10 cellular contexts compared by ENCODE assay signal in the genomic region with DNA sequence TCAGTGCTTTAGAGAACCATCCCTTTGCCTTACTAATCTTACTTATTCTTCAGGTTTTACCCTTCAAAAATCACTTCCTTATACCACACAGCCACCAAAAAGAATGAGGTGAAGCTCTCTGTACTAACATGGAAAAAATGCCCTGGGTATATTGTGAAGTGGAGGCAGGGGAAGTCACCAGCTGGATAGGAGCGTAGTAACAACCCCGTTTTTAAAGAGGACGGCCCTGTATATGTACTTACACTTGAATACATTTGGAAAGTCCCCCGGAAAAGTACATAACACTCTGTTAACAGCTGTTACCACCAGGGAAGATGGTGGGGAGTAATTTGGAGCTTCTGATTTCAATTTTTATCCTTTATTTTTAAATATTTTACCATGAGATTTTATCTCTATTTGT. TPM values are rescaled to one million over a fixed set of nuclear protein-coding genes. Genes with fewer than 3 reads are reported as not detected.
DNase-seq lines count a peak whose midpoint lies in the region; TF ChIP-seq lines count a peak whose summit lies in the region.
"Had no signal": no experiment of that assay in that cellular context is flagged by ENCODE, and none has a peak within 500 bp of the region (broad histone marks: within the 10 kb centered on the region; RNA-seq: fewer than 3 reads in every experiment).

No MANE protein-coding gene starts in this region.

- peaks cover 11% of the 10 kb centered on the region; the same call in 1 of the 2 replicates for H3F3A ChIP-seq in PC-9 (ENCODE audit: insufficient read depth, low read depth)

- H3K27me3 Mint-ChIP-seq in activated naive CD4-positive, alpha-beta T cell treated with anti-CD3 and anti-CD28 coated beads for 36 hours (ENCODE audit: low read depth), result no peaks in the 10 kb centered on the region

- H3K27me3 ChIP-seq in PC-9 (ENCODE audit: insufficient read depth, low read depth) (no peaks in the 10 kb centered on the region), esophagus muscularis mucosa (no peaks in the 10 kb centered on the region), transverse colon (no peaks in the 10 kb centered on the region)
- H3K27me3 ChIP-seq: tibial artery had no signal

- POLR2A ChIA-PET in PC-9 (lab: Charles Lee; ENCODE audit: unreplicated experiment), result no interaction called here

- CTCF ChIA-PET in activated naive CD4-positive, alpha-beta T cell treated with anti-CD3 and anti-CD28 coated beads for 36 hours (lab: Charles Lee), result interaction anchor here (0.6 to 2.2 kb wide), 7 partner anchors 18 to 196 kb away, joined by 3 to 13 read pairs (median 6); no protein-coding TSS in a partner anchor
- CTCF ChIA-PET in PC-9 (lab: Charles Lee), result interaction anchor here (0.5 kb wide), 1 partner anchor 164 kb away, joined by 4 read pairs; no protein-coding TSS in a partner anchor

- H3K9me3 ChIP-seq in PC-9 (ENCODE audit: insufficient read depth, low read depth) (no peaks in the 10 kb centered on the region), esophagus muscularis mucosa (no peaks in the 10 kb centered on the region), transverse colon (no peaks in the 10 kb centered on the region)
- H3K9me3 ChIP-seq: tibial artery had no signal

- H3K4me1 ChIP-seq in PC-9 (replicated peaks; ENCODE audit: insufficient read depth), result no peaks in the 10 kb centered on the region
- peaks cover 9 to 12% (median 11%) of the 10 kb centered on the region in 4 donors for H3K4me1 ChIP-seq in esophagus muscularis mucosa
- H3K4me1 ChIP-seq in transverse colon, result peaks cover 0 to 11% (median 9%) of the 10 kb centered on the region in 4 donors

- BruUV-seq in PC-9 (replicated peaks; lab: Mats Ljungman, UMichigan), result no TSS peak

- intact Hi-C loops in activated naive CD4-positive, alpha-beta T cell treated with anti-CD3 and anti-CD28 coated beads for 36 hours (cut with micrococcal nuclease), result loop anchor here (2.0 kb wide), 1 partner anchor 87 kb away; the partner anchor contains the start of gene TMEM39B
- intact Hi-C loops in PC-9 (cut with micrococcal nuclease; ENCODE audit: unreplicated experiment), result no loop called here
- intact Hi-C loops in esophagus muscularis mucosa (cut with DNase I), result no loop called here
- intact Hi-C loops in transverse colon (cut with DNase I; ENCODE audit: low total_unique reads), result no loop called here

- peak; percentile 43 for DNase-seq in activated naive CD4-positive, alpha-beta T cell treated with anti-CD3 and anti-CD28 coated beads for 36 hours
- no peak for DNase-seq in activated naive CD4-positive, alpha-beta T cell treated with Interleukin-2 at 50 U/mL for 16 hours
- DNase-seq in PC-9, result no peak
- DNase-seq in esophagus muscularis mucosa (ENCODE audit: extremely low spot score), result no peak
- no peak for DNase-seq in transverse colon
- DNase-seq in dedifferentiated amniotic fluid mesenchymal stem cell (ENCODE audit: extremely low spot score), result no peak
- DNase-seq in medulla oblongata (ENCODE audit: extremely low spot score), result no peak
- DNase-seq in NCI-H774 (lab: John Stamatoyannopoulos, UW), result no peak
- DNase-seq: tibial artery had no signal

- 0 out of 2 replicates have a peak overlapping the region, but pooled peaks have one; percentile 35 for H2AFZ ChIP-seq in PC-9

- no peaks in the 10 kb centered on the region for H3K9me2 ChIP-seq in PC-9 (ENCODE audit: insufficient read depth)

- peak overlapping the region; percentile 40 for H3K4me3 Mint-ChIP-seq in activated naive CD4-positive, alpha-beta T cell treated with anti-CD3 and anti-CD28 coated beads for 36 hours

- H3K4me3 ChIP-seq in PC-9 (no peak overlapping the region), esophagus muscularis mucosa (peak overlapping the region in 1 of 4 donors; percentile 7), transverse colon (no peak overlapping the region)
- H3K4me3 ChIP-seq: coronary artery, tibial artery had no signal

- H3K36me3 Mint-ChIP-seq in activated naive CD4-positive, alpha-beta T cell treated with anti-CD3 and anti-CD28 coated beads for 36 hours (ENCODE audit: low read depth), result no peaks in the 10 kb centered on the region

- H3K27ac ChIP-seq in PC-9 (no peak overlapping the region), esophagus muscularis mucosa (replicated peaks in 1 of 4) (peak overlapping the region; percentile 13 to 57 (median 33)), transverse colon (peak overlapping the region; percentile 46 to 60 (median 49))

- no peaks in the 10 kb centered on the region for H3K79me2 ChIP-seq in PC-9 (ENCODE audit: low read depth)

- in situ Hi-C loops in transverse colon (cut with MboI; ENCODE audit: low pct_ligation_motif_present in 1 of 4, low pct_unique_long_range_greater_than_20kb in 1 of 4, low sequenced_read_pairs in 3 of 4), result no loop called here

- TF ChIP-seq EP300 in esophagus muscularis mucosa (IDR thresholded peaks at IDR 0.05) (no peak), transverse colon (IDR thresholded peaks at IDR 0.05; ENCODE audit: low read depth) (no peak)

- 17% methylated on average over 4 of the region's 4 CpGs for WGBS in esophagus muscularis mucosa
- 8 to 29% methylated on average over 4 of the region's 4 CpGs for WGBS in transverse colon (ENCODE audit: low coverage in 1 of 2), 2 donors

- no peaks in the 10 kb centered on the region for H4K20me1 ChIP-seq in PC-9 (ENCODE audit: insufficient read depth)

- no peaks in the 10 kb centered on the region for H3K36me3 ChIP-seq in PC-9 (ENCODE audit: low read depth)
- no peaks in the 10 kb centered on the region for H3K36me3 ChIP-seq in esophagus muscularis mucosa
- H3K36me3 ChIP-seq in transverse colon, result no peaks in the 10 kb centered on the region
- H3K36me3 ChIP-seq: tibial artery had no signal

- peaks cover 60% of the 10 kb centered on the region for H3K4me1 Mint-ChIP-seq in activated naive CD4-positive, alpha-beta T cell treated with anti-CD3 and anti-CD28 coated beads for 36 hours (ENCODE audit: low read depth)

- peak overlapping the region; percentile 92 for H3K27ac Mint-ChIP-seq in activated naive CD4-positive, alpha-beta T cell treated with anti-CD3 and anti-CD28 coated beads for 36 hours

- H3K9me3 Mint-ChIP-seq in activated naive CD4-positive, alpha-beta T cell treated with anti-CD3 and anti-CD28 coated beads for 36 hours, result no peaks in the 10 kb centered on the region

- TF ChIP-seq CTCF in PC-9 (conservative IDR thresholded peaks at IDR 0.05) (no peak), esophagus muscularis mucosa (IDR thresholded peaks at IDR 0.05) (no peak), transverse colon (IDR thresholded peaks at IDR 0.05) (no peak)

- H3K4me2 ChIP-seq in PC-9, result no peak overlapping the region

- TF ChIP-seq POLR2A in esophagus muscularis mucosa (IDR thresholded peaks at IDR 0.05; ENCODE audit: low read depth) (no peak), transverse colon (IDR thresholded peaks at IDR 0.05) (no peak)

RNA-seq across cellular contexts. Expression of gene KHDRBS1, which starts 28.2 kb away (rescaled TPM):
- total RNA-seq in activated naive CD4-positive, alpha-beta T cell treated with anti-CD3 and anti-CD28 coated beads for 36 hours, result 100 to 1,000 TPM; 189 to 198 TPM
- total RNA-seq in PC-9 (2021) (161 and 172 TPM in 2 replicates), esophagus muscularis mucosa (10 to 100 TPM; 71.8 to 90.5 (median 79.7) TPM), transverse colon (10 to 100 TPM; 49.3 to 83.4 (median 57.1) TPM)

RNA-seq across cellular contexts. Expression of gene PTP4A2, which starts 47.3 kb away (rescaled TPM):
- 100 to 1,000 TPM; 240 to 263 TPM for total RNA-seq in activated naive CD4-positive, alpha-beta T cell treated with anti-CD3 and anti-CD28 coated beads for 36 hours
- total RNA-seq in PC-9 (2021) (149 and 201 TPM in 2 replicates), esophagus muscularis mucosa (100 to 1,000 TPM; 160 to 241 (median 173) TPM), transverse colon (100 to 1,000 TPM in 3 of 4 donors, 10 to 100 TPM in 1; 58.9 to 251 (median 195) TPM)
